Comparison of ENCODE assay signal across 1 cellular context in genomic region chr19:10830370-10830769, GRCh38.
TF ChIP-seq lines count a peak whose summit lies in the region.

No MANE protein-coding gene starts in this region.

TF ChIP-seq in HepG2, 621 proteins besides CTCF, POLR2A, EP300 and RAD21:
- no peak for TF ChIP-seq HBP1 (CRISPR knock-in tag; IDR thresholded peaks at IDR 0.05; ENCODE audit: low read depth)
- TF ChIP-seq ZNF768 (CRISPR knock-in tag; IDR thresholded peaks at IDR 0.05), result peak; percentile 75
